ENCODE assay signal across 8 cellular contexts in the genomic region with DNA sequence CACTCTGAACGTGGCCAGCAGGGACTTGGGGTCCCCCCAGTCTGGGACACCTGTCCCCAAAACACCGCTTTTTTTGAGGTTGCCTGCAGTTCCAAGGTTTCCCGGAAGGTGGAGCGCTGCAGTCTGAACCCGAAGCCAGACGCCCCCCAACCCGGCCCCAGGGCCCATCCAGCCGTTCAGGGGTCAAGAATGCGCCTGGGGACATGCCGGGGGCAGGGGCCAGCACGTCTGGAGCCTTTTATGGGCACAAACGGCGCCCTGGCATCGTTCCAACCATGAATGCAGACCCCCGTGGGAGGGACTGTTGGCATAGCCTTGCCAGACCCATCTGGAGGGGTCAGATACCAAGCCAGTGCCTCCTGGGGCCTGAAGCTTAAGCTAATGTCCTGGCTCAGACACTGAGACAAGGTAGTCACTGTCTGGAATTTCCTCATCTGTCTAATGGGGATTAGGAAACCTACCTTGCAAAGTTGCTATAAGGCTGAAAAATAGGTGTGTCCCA. TPM values are rescaled to one million over a fixed set of nuclear protein-coding genes. Genes with fewer than 3 reads are reported as not detected.
DNase-seq lines count a peak whose midpoint lies in the region; ATAC-seq and TF ChIP-seq lines count a peak whose summit lies in the region.

No MANE protein-coding gene starts in this region.

- no peak overlapping the region for H2AFZ ChIP-seq in DND-41 (ENCODE audit: low read depth, low read length)

- H3K79me2 ChIP-seq in DND-41 (ENCODE audit: insufficient read depth, low read length) = no peaks in the 10 kb centered on the region

- TF ChIP-seq POLR2A in NB4 (IDR thresholded peaks at IDR 0.05; ENCODE audit: extremely low read depth, insufficient read length) = no peak
- no peak for TF ChIP-seq POLR2A in GM18505 (IDR thresholded peaks at IDR 0.05; ENCODE audit: borderline replicate concordance, extremely low read depth, insufficient read depth, insufficient read length)

- no peak overlapping the region for H3K4me3 ChIP-seq in DND-41 (ENCODE audit: low read depth in 1 of 2, low read length in 2 of 2)
- H3K4me3 ChIP-seq in NB4 (ENCODE audit: low read depth, low read length) = no peak overlapping the region

- no peaks in the 10 kb centered on the region for H3K9me3 ChIP-seq in DND-41 (ENCODE audit: insufficient read depth, low read length, severe bottlenecking)

- H4K20me1 ChIP-seq in DND-41 (ENCODE audit: insufficient read depth, low read length) = no peaks in the 10 kb centered on the region

- ATAC-seq in DND-41 (ENCODE audit: insufficient read depth, low read depth) = no peak
- no peak for ATAC-seq in GM18505 (IDR thresholded peaks at IDR 0.05; ENCODE audit: unreplicated experiment)
- no peak for ATAC-seq in GM19324 (IDR thresholded peaks at IDR 0.05; ENCODE audit: low FRiP score, unreplicated experiment)

- no peaks in the 10 kb centered on the region for H3K36me3 ChIP-seq in DND-41 (ENCODE audit: insufficient read depth, low read length)

- H3K4me2 ChIP-seq in DND-41 (ENCODE audit: insufficient read depth, low read length) = no peak overlapping the region

- no peak overlapping the region for H3K27ac Mint-ChIP-seq in glutamatergic neuron (ENCODE audit: unreplicated experiment)

- peaks cover 5% of the 10 kb centered on the region for H3K36me3 Mint-ChIP-seq in glutamatergic neuron (ENCODE audit: unreplicated experiment)

- peaks cover 10% of the 10 kb centered on the region for H3K27me3 Mint-ChIP-seq in glutamatergic neuron (ENCODE audit: unreplicated experiment)

- H3K9ac ChIP-seq in DND-41 (ENCODE audit: low read depth, low read length) = no peak overlapping the region

- peaks cover 1% of the 10 kb centered on the region for H3K9me3 Mint-ChIP-seq in glutamatergic neuron (ENCODE audit: unreplicated experiment)

- no peaks in the 10 kb centered on the region for H3K4me1 Mint-ChIP-seq in glutamatergic neuron (ENCODE audit: low read depth, unreplicated experiment)

- no peak overlapping the region for H3K27ac ChIP-seq in DND-41 (ENCODE audit: low read length)

- no peak overlapping the region for H3K4me3 Mint-ChIP-seq in glutamatergic neuron (ENCODE audit: unreplicated experiment)

- peaks cover 10% of the 10 kb centered on the region for H3K4me1 ChIP-seq in DND-41 (ENCODE audit: insufficient read depth, low read length)

- TF ChIP-seq CTCF in DND-41 (IDR thresholded peaks at IDR 0.05; ENCODE audit: borderline replicate concordance, extremely low read depth, low read length, poor library complexity, severe bottlenecking) = peak; percentile 65
- TF ChIP-seq CTCF in NB4 (IDR thresholded peaks at IDR 0.05; ENCODE audit: low read depth, low read length) = peak; percentile 100
- TF ChIP-seq CTCF in glutamatergic neuron (IDR thresholded peaks at IDR 0.05; ENCODE audit: partially characterized antibody, unreplicated experiment) = peak; percentile 97

- DNase-seq in DND-41 (peak; percentile 47), NB4 (ENCODE audit: low read depth) (peak; percentile 67), glutamatergic neuron (peak; percentile 63), NCI-H2029 (lab: John Stamatoyannopoulos, UW) (no peak)
- DNase-seq in activated T-helper 1 cell treated with anti-CD3 and anti-CD28 coated beads, Interleukin-2, amount 50 U/mL, for 16 hours (ENCODE audit: low read depth in 1 of 2, low spot score in 1 of 2) = peak; percentile 28 to 47
- DNase-seq in stimulated activated CD4-positive, alpha-beta T cell treated with anti-CD3 and anti-CD28 coated beads, TNF-alpha, amount 100 ng/mL, for 24 hours (ENCODE audit: low read depth in 3 of 3) = peak; percentile 23 to 62 (median 37)

- H3K27me3 ChIP-seq in DND-41 (ENCODE audit: insufficient read depth, low read length, poor library complexity) = no peaks in the 10 kb centered on the region

RNA-seq across cellular contexts. Expression of gene S1PR5, which starts 6.9 kb away (rescaled TPM):
- not detected for total RNA-seq in glutamatergic neuron (ENCODE audit: unreplicated experiment)

RNA-seq across cellular contexts. Expression of gene KEAP1, which starts 7.2 kb away (rescaled TPM):
- 44.1 TPM for total RNA-seq in glutamatergic neuron (ENCODE audit: unreplicated experiment)

RNA-seq across cellular contexts. Expression of gene ATG4D, which starts 33.4 kb away (rescaled TPM):
- 56.1 TPM for total RNA-seq in glutamatergic neuron (ENCODE audit: unreplicated experiment)

RNA-seq across cellular contexts. Expression of gene KRI1, which starts 55.5 kb away (rescaled TPM):
- total RNA-seq in glutamatergic neuron (ENCODE audit: unreplicated experiment) = 24.1 TPM

RNA-seq across cellular contexts. Expression of gene CDKN2D, which starts 58.4 kb away (rescaled TPM):
- total RNA-seq in glutamatergic neuron (ENCODE audit: unreplicated experiment) = 68.3 TPM
